ENCODE assay signal across 17 cellular contexts in genomic region chr14:104099096-104100041, GRCh38. TPM values are rescaled to one million over a fixed set of nuclear protein-coding genes. Genes with fewer than 3 reads are reported as not detected.
DNase-seq lines count a peak whose midpoint lies in the region; ATAC-seq and TF ChIP-seq lines count a peak whose summit lies in the region.
"Had no signal": no experiment of that assay in that cellular context is flagged by ENCODE, and none has a peak within 500 bp of the region (broad histone marks: within the 10 kb centered on the region; RNA-seq: fewer than 3 reads in every experiment).

No MANE protein-coding gene starts in this region.

- H3K4me3 ChIP-seq in heart left ventricle, result no peak overlapping the region
- H3K4me3 ChIP-seq in left ventricle myocardium inferior, result no peak overlapping the region
- no peak overlapping the region for H3K4me3 ChIP-seq in esophagus (ENCODE audit: low read depth in 1 of 2, low read length in 2 of 2)
- no peak overlapping the region for H3K4me3 ChIP-seq in vagina
- H3K4me3 ChIP-seq in gastrocnemius medialis, result no peak overlapping the region
- H3K4me3 ChIP-seq in transverse colon, result no peak overlapping the region

- intact Hi-C loops in heart left ventricle (cut with DNase I) (no loop called here), left ventricle myocardium inferior (cut with micrococcal nuclease) (no loop called here), vagina (cut with DNase I) (no loop called here), gastrocnemius medialis (cut with DNase I; ENCODE audit: low total_unique reads) (no loop called here), transverse colon (cut with DNase I; ENCODE audit: low total_unique reads) (no loop called here)

- in situ Hi-C loops in gastrocnemius medialis (cut with MboI; ENCODE audit: low sequenced_read_pairs in 4 of 4) (no loop called here), transverse colon (cut with MboI; ENCODE audit: low pct_ligation_motif_present in 1 of 4, low pct_unique_long_range_greater_than_20kb in 1 of 4, low sequenced_read_pairs in 3 of 4) (no loop called here)

- peaks cover 0 to 5% (median 0%) of the 10 kb centered on the region in 12 donors for H3K4me1 ChIP-seq in heart left ventricle
- peaks cover 12% of the 10 kb centered on the region for H3K4me1 ChIP-seq in left ventricle myocardium inferior
- peaks cover 12 to 35% of the 10 kb centered on the region in 2 donors for H3K4me1 ChIP-seq in esophagus (ENCODE audit: control insufficient read depth in 2 of 2, insufficient read depth in 2 of 2, low read length in 1 of 2)
- peaks cover 16% of the 10 kb centered on the region for H3K4me1 ChIP-seq in vagina
- H3K4me1 ChIP-seq in gastrocnemius medialis, result no peaks in the 10 kb centered on the region
- H3K4me1 ChIP-seq in transverse colon, result peaks cover 14 to 29% (median 25%) of the 10 kb centered on the region in 4 donors
- H3K4me1 ChIP-seq: Caco-2 had no signal

- H3K27me3 ChIP-seq in heart left ventricle (peaks cover 0 to 15% (median 0%) of the 10 kb centered on the region in 9 donors), left ventricle myocardium inferior (ENCODE audit: low read depth) (peaks cover 46% of the 10 kb centered on the region), esophagus (ENCODE audit: control insufficient read depth in 1 of 2, insufficient read depth in 2 of 2, low read length in 2 of 2) (no peaks in the 10 kb centered on the region), vagina (no peaks in the 10 kb centered on the region), gastrocnemius medialis (peaks cover 0 to 12% (median 3%) of the 10 kb centered on the region in 3 donors), transverse colon (peaks cover 6% of the 10 kb centered on the region)

- ATAC-seq in heart left ventricle (no peak), gastrocnemius medialis (no peak), omental fat pad (ENCODE audit: low FRiP score) (no peak)

- TF ChIP-seq EP300 in transverse colon (IDR thresholded peaks at IDR 0.05; ENCODE audit: low read depth), result no peak

- 73 to 81% (median 77%) methylated on average over 9 to 26 of the region's 26 CpGs for WGBS in heart left ventricle, 4 donors
- WGBS in esophagus, 2 donors, result 68 to 69% methylated on average over 24 to 26 of the region's 26 CpGs
- WGBS in transverse colon (ENCODE audit: low coverage in 1 of 2), 2 donors, result 86% methylated on average over 13 of the region's 26 CpGs; no CpG with 5 or more reads in 1 of the 2 donors

- TF ChIP-seq POLR2A in heart left ventricle (IDR thresholded peaks at IDR 0.05), result no peak
- TF ChIP-seq POLR2A in vagina (IDR thresholded peaks at IDR 0.05), result no peak
- no peak for TF ChIP-seq POLR2A in gastrocnemius medialis (IDR thresholded peaks at IDR 0.05)
- no peak for TF ChIP-seq POLR2A in transverse colon (IDR thresholded peaks at IDR 0.05)

- H3K9me3 ChIP-seq in heart left ventricle (no peaks in the 10 kb centered on the region), left ventricle myocardium inferior (replicated peaks) (no peaks in the 10 kb centered on the region), esophagus (ENCODE audit: control insufficient read depth in 2 of 2, insufficient read depth in 1 of 2, low read depth in 1 of 2, low read length in 1 of 2) (no peaks in the 10 kb centered on the region), vagina (no peaks in the 10 kb centered on the region), gastrocnemius medialis (no peaks in the 10 kb centered on the region), transverse colon (no peaks in the 10 kb centered on the region)
- H3K9me3 ChIP-seq: Caco-2 had no signal

- no peak for TF ChIP-seq CTCF in heart left ventricle (IDR thresholded peaks at IDR 0.05)
- TF ChIP-seq CTCF in left ventricle myocardium inferior (IDR thresholded peaks at IDR 0.05; ENCODE audit: borderline replicate concordance), result no peak
- TF ChIP-seq CTCF in vagina (IDR thresholded peaks at IDR 0.05), result no peak
- TF ChIP-seq CTCF in gastrocnemius medialis (IDR thresholded peaks at IDR 0.05 in 4 of 5, conservative IDR thresholded peaks at IDR 0.05 in 1 of 5), result no peak
- no peak for TF ChIP-seq CTCF in omental fat pad (IDR thresholded peaks at IDR 0.05)
- no peak for TF ChIP-seq CTCF in transverse colon (IDR thresholded peaks at IDR 0.05)

- no peaks in the 10 kb centered on the region for H3K36me3 ChIP-seq in heart left ventricle
- no peaks in the 10 kb centered on the region for H3K36me3 ChIP-seq in left ventricle myocardium inferior
- H3K36me3 ChIP-seq in esophagus (ENCODE audit: control insufficient read depth in 2 of 2, insufficient read depth in 2 of 2, low read length in 1 of 2), result no peaks in the 10 kb centered on the region
- no peaks in the 10 kb centered on the region for H3K36me3 ChIP-seq in vagina
- no peaks in the 10 kb centered on the region for H3K36me3 ChIP-seq in gastrocnemius medialis
- no peaks in the 10 kb centered on the region for H3K36me3 ChIP-seq in transverse colon

- DNase-seq in heart left ventricle, result peak in 3 of 5 donors; percentile 18 to 47 (median 18)
- no peak for DNase-seq in left ventricle myocardium inferior
- DNase-seq in myocyte (ENCODE audit: low read depth), result peak; percentile 28
- no peak for DNase-seq in vagina (ENCODE audit: extremely low spot score in 2 of 2)
- DNase-seq in gastrocnemius medialis, result no peak
- no peak for DNase-seq in omental fat pad (ENCODE audit: low spot score)
- no peak for DNase-seq in transverse colon
- DNase-seq: Caco-2; H9; KG1; NCI-H1048; NCI-H345; NCI-H526 treated with DMSO at 0.1 percent for 48 hours; NK-92 treated with Interleukin-12 subunit alpha and Interleukin-12 subunit beta, amount 100 ng/mL, for 24 hours had no signal

- H3K27ac ChIP-seq in heart left ventricle (no peak overlapping the region), left ventricle myocardium inferior (replicated peaks) (no peak overlapping the region), esophagus (ENCODE audit: low read depth in 2 of 2, low read length in 1 of 2) (peak overlapping the region; percentile 93 to 95), vagina (peak overlapping the region; percentile 63), gastrocnemius medialis (no peak overlapping the region), transverse colon (peak overlapping the region in 1 of 4 donors; percentile 63)

RNA-seq across cellular contexts. Expression of gene ASPG, which starts 13.9 kb away (rescaled TPM):
- total RNA-seq in heart left ventricle (10 to 100 TPM in 7 of 9 donors, 1 to 10 TPM in 2; 6.0 to 54.6 (median 16.3) TPM), left ventricle myocardium inferior (27.1 TPM), myocyte (not detected in 2 replicates), vagina (3.7 TPM), gastrocnemius medialis (under 1 TPM in 1 of 4 donors, not detected in 3; 0.20 TPM), omental fat pad (1 to 10 TPM in 3 of 4 donors, not detected in 1; 1.5 to 2.0 (median 1.9) TPM), transverse colon (10 to 100 TPM in 2 of 4 donors, 1 to 10 TPM in 2; 4.4 to 20.3 (median 8.7) TPM)
- polyA plus RNA-seq in heart left ventricle (10 to 100 TPM in 1 of 2 donors, 1 to 10 TPM in 1; 3.2 to 16.3 TPM), esophagus (10 to 100 TPM; 50.4 to 86.4 TPM)
- polyA plus RNA-seq in myocyte (2012), result not detected
- total RNA-seq: A172, Caco-2, M059J had no signal

RNA-seq across cellular contexts. Expression of gene KIF26A, which starts 39.0 kb away (rescaled TPM):
- 10 to 100 TPM in 2 of 9 donors, 1 to 10 TPM in 7; 4.9 to 12.6 (median 7.8) TPM for total RNA-seq in heart left ventricle
- 1 to 10 TPM; 5.0 to 8.0 TPM for polyA plus RNA-seq in heart left ventricle
- total RNA-seq in left ventricle myocardium inferior, result 6.5 TPM
- 1 to 10 TPM in 1 of 2 donors, under 1 TPM in 1; 0.73 to 1.8 TPM for polyA plus RNA-seq in esophagus
- not detected in 2 replicates for total RNA-seq in myocyte
- not detected for polyA plus RNA-seq in myocyte (2012)
- 2.7 TPM for total RNA-seq in vagina
- 1 to 10 TPM in 3 of 4 donors, under 1 TPM in 1; 0.59 to 3.3 (median 1.5) TPM for total RNA-seq in gastrocnemius medialis
- 1 to 10 TPM in 3 of 4 donors, under 1 TPM in 1; 0.74 to 7.3 (median 2.4) TPM for total RNA-seq in omental fat pad
- 1 to 10 TPM; 2.2 to 7.8 (median 4.4) TPM for total RNA-seq in transverse colon
- total RNA-seq: M059J had no signal

Comparison
In these comparisons a context has a peak if more than half of its experiments do, and no peak if none do; other contexts are left out.
1. DNase-seq: peak in heart left ventricle (3 of 5) and myocyte (single experiment); none in left ventricle myocardium inferior (single experiment), vagina (0 of 2), gastrocnemius medialis (0 of 2), omental fat pad (single experiment) and transverse colon (single experiment).
2. H3K27ac ChIP-seq: peak in esophagus (2 of 2) and vagina (single experiment); none in heart left ventricle (0 of 12), left ventricle myocardium inferior (single experiment) and gastrocnemius medialis (0 of 4).